ENCODE assay signal across 12 cellular contexts in genomic region chrX:110944793-110945466, GRCh38.
DNase-seq lines count a peak whose midpoint lies in the region; ATAC-seq and TF ChIP-seq lines count a peak whose summit lies in the region.
"Had no signal": no experiment of that assay in that cellular context is flagged by ENCODE, and none has a peak within 500 bp of the region (broad histone marks: within the 10 kb centered on the region; RNA-seq: fewer than 3 reads in every experiment).

No MANE protein-coding gene starts in this region.

- H3K9ac ChIP-seq in HUES64 (ENCODE audit: low read depth, low read length): peak overlapping the region; percentile 52; the same call in 1 of the 2 replicates

- DNase-seq in astrocyte of the cerebellum (ENCODE audit: low read depth): no peak
- DNase-seq in retinal pigment epithelial cell (ENCODE audit: low read depth): no peak
- no peak for DNase-seq in GOT3 (lab: John Stamatoyannopoulos, UW)
- no peak for DNase-seq in Right ventricle myocardium superior
- no peak for DNase-seq in 8988T
- DNase-seq: Calu3, OCI-M1, sigmoid colon had no signal

- no peak overlapping the region for H3K27ac ChIP-seq in HUES64 (ENCODE audit: low read depth, low read length)
- H3K27ac ChIP-seq: sigmoid colon, vagina had no signal

- H3K36me3 ChIP-seq in HUES64 (ENCODE audit: insufficient read depth, low read length): no peaks in the 10 kb centered on the region
- H3K36me3 ChIP-seq: sigmoid colon, vagina had no signal

- 23% methylated on average over 12 of the region's 19 CpGs for WGBS in HUES64

- intact Hi-C loops in Right ventricle myocardium superior (cut with DNase I): no loop called here

- H3K27me3 ChIP-seq in HUES64 (ENCODE audit: insufficient read depth, low read length): peaks cover 18% of the 10 kb centered on the region
- H3K27me3 ChIP-seq: vagina had no signal

- no peaks in the 10 kb centered on the region for H3K9me3 ChIP-seq in HUES64 (ENCODE audit: insufficient read depth, low read depth, low read length)
- H3K9me3 ChIP-seq: sigmoid colon, vagina had no signal

- TF ChIP-seq CTCF in astrocyte of the cerebellum (IDR thresholded peaks at IDR 0.05; ENCODE audit: low read depth, low read length, missing control alignments): no peak
- no peak for TF ChIP-seq CTCF in retinal pigment epithelial cell (conservative IDR thresholded peaks at IDR 0.05; ENCODE audit: low read depth, low read length)

- no peak for ATAC-seq in Right ventricle myocardium superior (ENCODE audit: poor library complexity)
- ATAC-seq: GM12878 had no signal

- H3K4me3 ChIP-seq in HUES64 (ENCODE audit: low read length) (peak overlapping the region; percentile 65), astrocyte of the cerebellum (ENCODE audit: low read depth, low read length) (peak overlapping the region; percentile 40), iPS-11a (ENCODE audit: low read depth, low read length) (peak overlapping the region; percentile 37), retinal pigment epithelial cell (ENCODE audit: low read length) (peak overlapping the region; percentile 27)
- H3K4me3 ChIP-seq: GM12878 had no signal

- H3K4me1 ChIP-seq in HUES64 (ENCODE audit: insufficient read depth, low read length): no peaks in the 10 kb centered on the region
- H3K4me1 ChIP-seq: sigmoid colon, vagina had no signal

- in situ Hi-C loops in astrocyte of the cerebellum (cut with HindIII; ENCODE audit: low sequenced_read_pairs): loop anchor here (10.0 kb wide), 1 partner anchor 500 kb away; no protein-coding TSS in a partner anchor
